Comparison of ENCODE assay signal across 9 cellular contexts in genomic region chr15:72203507-72203837, GRCh38. TPM values are rescaled to one million over a fixed set of nuclear protein-coding genes. Genes with fewer than 3 reads are reported as not detected.
A peak's percentile ranks its signal among the peaks of the same experiment; 100 is the strongest.
DNase-seq lines count a peak whose midpoint lies in the region; ATAC-seq, FAIRE-seq and TF ChIP-seq lines count a peak whose summit lies in the region.
"Had no signal": no experiment of that assay in that cellular context is flagged by ENCODE, and none has a peak within 500 bp of the region (broad histone marks: within the 10 kb centered on the region; RNA-seq: fewer than 3 reads in every experiment).

No MANE protein-coding gene starts in this region.

- peaks cover 81% of the 10 kb centered on the region for H3F3A ChIP-seq in smooth muscle cell (ENCODE audit: low read depth)

- no peak for FAIRE-seq in pancreas (lab: Jason Lieb, UNC)
- FAIRE-seq: colon had no signal

- H3K79me2 ChIP-seq in smooth muscle cell (ENCODE audit: low read depth) = peaks cover 6% of the 10 kb centered on the region

- DNase-seq in DMS153 treated with DMSO at 0.1 percent for 48 hours (lab: John Stamatoyannopoulos, UW; ENCODE audit: unreplicated experiment) (peak; percentile 4), RPMI7951 (ENCODE audit: low read depth) (peak; percentile 79), fibroblast of pulmonary artery (ENCODE audit: low read depth) (peak; percentile 88), pancreas (peak in 3 of 6 donors; percentile 41 to 65 (median 50)), NCI-H1436 (lab: John Stamatoyannopoulos, UW) (no peak), NOMO-1 treated with DMSO at 0.1 percent for 48 hours (lab: John Stamatoyannopoulos, UW; ENCODE audit: unreplicated experiment) (no peak), smooth muscle cell (lab: John Stamatoyannopoulos, UW; ENCODE audit: unreplicated experiment) (no peak)
- DNase-seq in activated effector memory CD4-positive, alpha-beta T cell treated with anti-CD3 and anti-CD28 coated beads, Interleukin-2, amount 50 U/mL, for 16 hours = no peak

- H3K9me3 ChIP-seq in pancreas (no peaks in the 10 kb centered on the region), smooth muscle cell (replicated peaks; ENCODE audit: low read depth) (no peaks in the 10 kb centered on the region)

- no peak for TF ChIP-seq CTCF in fibroblast of pulmonary artery (IDR thresholded peaks at IDR 0.05; ENCODE audit: low read length, missing control alignments)
- no peak for TF ChIP-seq CTCF in pancreas (IDR thresholded peaks at IDR 0.05)
- no peak for TF ChIP-seq CTCF in smooth muscle cell (IDR thresholded peaks at IDR 0.05; ENCODE audit: borderline replicate concordance, insufficient read depth, poor library complexity, severe bottlenecking)

- intact Hi-C loops in pancreas (cut with DNase I) = no loop called here

- no peak overlapping the region for H2AFZ ChIP-seq in smooth muscle cell (ENCODE audit: low read depth)

- H4K20me1 ChIP-seq in smooth muscle cell (ENCODE audit: low read depth) = peaks cover 100% of the 10 kb centered on the region

- no peak overlapping the region for H3K9ac ChIP-seq in smooth muscle cell (ENCODE audit: low read depth)

- H3K36me3 ChIP-seq in pancreas = peaks cover 3 to 71% (median 40%) of the 10 kb centered on the region in 3 donors
- H3K36me3 ChIP-seq in smooth muscle cell (ENCODE audit: low read depth) = peaks cover 50% of the 10 kb centered on the region

- H3K27ac ChIP-seq in pancreas = no peak overlapping the region
- no peak overlapping the region for H3K27ac ChIP-seq in smooth muscle cell (ENCODE audit: low read depth)

- H3K27me3 ChIP-seq in pancreas (no peaks in the 10 kb centered on the region), smooth muscle cell (ENCODE audit: low read depth) (no peaks in the 10 kb centered on the region)

- H3K4me3 ChIP-seq in fibroblast of pulmonary artery (replicated peaks; ENCODE audit: low read depth, low read length) (no peak overlapping the region), pancreas (no peak overlapping the region), smooth muscle cell (no peak overlapping the region)

- WGBS in pancreas, 2 donors = 54 to 55% methylated on average over 5 of the region's 5 CpGs
- WGBS in smooth muscle cell (ENCODE audit: low lambda C conversion rate) = 90% methylated on average over 5 of the region's 5 CpGs

- H3K4me2 ChIP-seq in smooth muscle cell = no peak overlapping the region

- ATAC-seq in pancreas = peak; percentile 29 to 75 (median 54)

- H3K4me1 ChIP-seq in pancreas (no peaks in the 10 kb centered on the region), smooth muscle cell (ENCODE audit: low read depth) (no peaks in the 10 kb centered on the region)

RNA-seq across cellular contexts. Expression of gene GRAMD2A, which starts 5.9 kb away (rescaled TPM):
- total RNA-seq in RPMI7951 (2014; rRNA removed; shearing (Covaris generic)) = not detected in 2 replicates
- total RNA-seq in pancreas (under 1 TPM in 1 of 6 donors, not detected in 5; 0.19 TPM), smooth muscle cell (2.1 and 2.9 TPM in 2 replicates)
- polyA plus RNA-seq in pancreas (under 1 TPM in 1 of 2 donors, not detected in 1; 0.28 TPM), smooth muscle cell (0.54 and 2.9 TPM in 2 replicates)

RNA-seq across cellular contexts. Expression of gene PKM, which starts 27.5 kb away (rescaled TPM):
- 2,644 and 2,870 TPM in 2 replicates for total RNA-seq in RPMI7951 (2014; rRNA removed; shearing (Covaris generic))
- total RNA-seq in pancreas (100 to 1,000 TPM in 3 of 6 donors, 10 to 100 TPM in 3; 61.8 to 219 (median 110) TPM), smooth muscle cell (1,078 and 1,125 TPM in 2 replicates)
- polyA plus RNA-seq in pancreas (100 to 1,000 TPM in 1 of 2 donors, 10 to 100 TPM in 1; 67.2 to 140 TPM), smooth muscle cell (1,598 and 1,642 TPM in 2 replicates)

Comparison
In these comparisons a context has a peak if more than half of its experiments do, and no peak if none do; other contexts are left out.
1. DNase-seq: peak in DMS153 treated with DMSO at 0.1 percent for 48 hours (single experiment), RPMI7951 (single experiment) and fibroblast of pulmonary artery (single experiment); none in NCI-H1436 (single experiment), NOMO-1 treated with DMSO at 0.1 percent for 48 hours (single experiment), activated effector memory CD4-positive, alpha-beta T cell treated with anti-CD3 and anti-CD28 coated beads, Interleukin-2, amount 50 U/mL, for 16 hours (single experiment) and smooth muscle cell (single experiment).